In genomic region chr21:5128257-5128656, GRCh38 we compare ENCODE assay signal across 8 cellular contexts.
A peak's percentile ranks its signal among the peaks of the same experiment; 100 is the strongest.
DNase-seq lines count a peak whose midpoint lies in the region; ATAC-seq and TF ChIP-seq lines count a peak whose summit lies in the region.
"Not testable (repeated sequence)": the region's sequence is repeated elsewhere in the genome, so short reads cannot be mapped to it uniquely, and the experiment has no call there.

No MANE protein-coding gene starts in this region.

- not testable (repeated sequence) for H3K9me3 Mint-ChIP-seq in activated CD4-positive, alpha-beta memory T cell treated with anti-CD3 and anti-CD28 coated beads, Interleukin-2, amount 10 ng/mL, durations not matched to agents 7 days and 5 days; central memory CD8-positive, alpha-beta T cell

- not testable (repeated sequence) for H3K4me1 ChIP-seq in rectal smooth muscle tissue (ENCODE audit: control insufficient read depth, insufficient read depth, low read length)

- peak overlapping the region; percentile 32 for H3K4me3 ChIP-seq in rectal smooth muscle tissue (ENCODE audit: low read length)

- not testable (repeated sequence) for H3K36me3 ChIP-seq in rectal smooth muscle tissue (ENCODE audit: control insufficient read depth, insufficient read depth, low read length)

- POLR2A ChIA-PET in activated CD4-positive, alpha-beta memory T cell treated with anti-CD3 and anti-CD28 coated beads, Interleukin-2, amount 10 ng/mL, durations not matched to agents 7 days and 5 days (lab: Charles Lee): not testable (repeated sequence)

- H3K4me1 Mint-ChIP-seq in activated CD4-positive, alpha-beta memory T cell treated with anti-CD3 and anti-CD28 coated beads, Interleukin-2, amount 10 ng/mL, durations not matched to agents 7 days and 5 days; central memory CD8-positive, alpha-beta T cell: not testable (repeated sequence)

- not testable (repeated sequence) for H3K36me3 Mint-ChIP-seq in activated CD4-positive, alpha-beta memory T cell treated with anti-CD3 and anti-CD28 coated beads, Interleukin-2, amount 10 ng/mL, durations not matched to agents 7 days and 5 days (ENCODE audit: low read depth); central memory CD8-positive, alpha-beta T cell (ENCODE audit: insufficient read depth)

- H3K9ac ChIP-seq in rectal smooth muscle tissue (ENCODE audit: low read length): not testable (repeated sequence)

- H3K27ac ChIP-seq in rectal smooth muscle tissue (ENCODE audit: low read depth, low read length): not testable (repeated sequence)

- H3K27me3 ChIP-seq in rectal smooth muscle tissue (ENCODE audit: control insufficient read depth, insufficient read depth, low read length): not testable (repeated sequence)

- H3K27ac Mint-ChIP-seq in activated CD4-positive, alpha-beta memory T cell treated with anti-CD3 and anti-CD28 coated beads, Interleukin-2, amount 10 ng/mL, durations not matched to agents 7 days and 5 days; central memory CD8-positive, alpha-beta T cell (ENCODE audit: low read depth): not testable (repeated sequence)

- CTCF ChIA-PET in activated CD4-positive, alpha-beta memory T cell treated with anti-CD3 and anti-CD28 coated beads, Interleukin-2, amount 10 ng/mL, durations not matched to agents 7 days and 5 days (lab: Charles Lee): not testable (repeated sequence)

- peak; percentile 64 for DNase-seq in LHCN-M2 (ENCODE audit: low read depth)
- peak; percentile 97 for DNase-seq in activated CD4-positive, alpha-beta memory T cell treated with anti-CD3 and anti-CD28 coated beads, Interleukin-2, amount 10 ng/mL, durations not matched to agents 7 days and 5 days
- DNase-seq in central memory CD8-positive, alpha-beta T cell (ENCODE audit: low spot score in 2 of 2): peak; percentile 96
- DNase-seq in inferior parietal cortex (ENCODE audit: extremely low spot score): peak; percentile 86
- DNase-seq in stromal cell of bone marrow (ENCODE audit: low read depth): peak; percentile 54

- not testable (repeated sequence) for TF ChIP-seq POLR2A in GM18505 (IDR thresholded peaks at IDR 0.05; ENCODE audit: borderline replicate concordance, extremely low read depth, insufficient read depth, insufficient read length)

- not testable (repeated sequence) for H3K27me3 Mint-ChIP-seq in activated CD4-positive, alpha-beta memory T cell treated with anti-CD3 and anti-CD28 coated beads, Interleukin-2, amount 10 ng/mL, durations not matched to agents 7 days and 5 days; central memory CD8-positive, alpha-beta T cell

- peak; percentile 89 for ATAC-seq in GM18505 (IDR thresholded peaks at IDR 0.05; ENCODE audit: unreplicated experiment)
- peak; percentile 83 for ATAC-seq in HG02610 (IDR thresholded peaks at IDR 0.05; ENCODE audit: unreplicated experiment)
- ATAC-seq in central memory CD8-positive, alpha-beta T cell (replicated peaks; ENCODE audit: extremely low read depth, poor library complexity, severe bottlenecking): peak; percentile 95

- peak overlapping the region; percentile 58 for H3K4me3 Mint-ChIP-seq in activated CD4-positive, alpha-beta memory T cell treated with anti-CD3 and anti-CD28 coated beads, Interleukin-2, amount 10 ng/mL, durations not matched to agents 7 days and 5 days
- not testable (repeated sequence) for H3K4me3 Mint-ChIP-seq in central memory CD8-positive, alpha-beta T cell
